23 cellular contexts compared by ENCODE assay signal in the genomic region with DNA sequence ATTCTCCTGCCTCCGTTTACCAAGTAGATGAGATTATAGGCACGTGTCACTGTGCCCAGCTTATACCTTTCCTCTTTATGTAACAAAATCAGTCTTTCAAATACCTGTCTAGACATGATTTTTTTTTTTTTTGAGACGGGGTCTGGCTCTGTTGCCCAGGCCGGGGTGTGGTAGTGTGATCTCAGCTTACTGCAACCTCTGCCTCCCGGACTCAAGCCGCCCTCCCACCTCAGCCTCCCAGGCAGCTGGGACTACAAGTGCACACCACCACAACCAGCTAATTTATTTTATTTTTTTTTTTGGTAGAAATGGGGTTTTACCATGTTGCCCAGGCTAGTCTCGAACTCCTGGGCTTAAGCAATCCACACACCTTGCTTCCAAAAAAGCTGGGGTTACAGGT.
"Had no signal": no experiment of that assay in that cellular context is flagged by ENCODE, and none has a peak within 500 bp of the region (broad histone marks: within the 10 kb centered on the region; RNA-seq: fewer than 3 reads in every experiment).

No MANE protein-coding gene starts in this region.

- DNase-seq: activated CD4-positive, alpha-beta T cell treated with anti-CD3 and anti-CD28 coated beads, Interleukin-2, amount 10 ng/mL, durations not matched to agents 24 days and 14 days; activated CD4-positive, alpha-beta T cell treated with anti-CD3 and anti-CD28 coated beads, Interleukin-2, amount 50 U/mL, for 48 hours; activated CD4-positive, CD25-positive, alpha-beta regulatory T cell treated with anti-CD3 and anti-CD28 coated beads, Interleukin-2, amount 50 U/mL, for 72 hours; activated CD8-positive, alpha-beta memory T cell treated with anti-CD3 and anti-CD28 coated beads, Interleukin-2, amount 10 ng/mL, durations not matched to agents 7 days and 5 days; activated gamma-delta T cell; activated naive CD4-positive, alpha-beta T cell treated with anti-CD3 and anti-CD28 coated beads for 36 hours; activated T-cell treated with anti-CD3 and anti-CD28 coated beads, Interleukin-2, amount 50 U/mL, for 4 hours; amygdala; Kasumi-1; KBM-7; NCI-H1048; NCI-H1417; NCI-H1930; NCI-H2171; NCI-H226; NCI-H526 treated with DMSO at 0.1 percent for 48 hours; NCI-H82; SHP77; SW 1271 had no signal

- H3K36me3 ChIP-seq: SJSA1 had no signal

- H3K27ac ChIP-seq: brain microvascular endothelial cell, Peyer's patch, SJSA1 had no signal

- H3K27me3 ChIP-seq: brain microvascular endothelial cell, Peyer's patch, SJSA1 had no signal

- ATAC-seq: activated CD8-positive, alpha-beta memory T cell treated with anti-CD3 and anti-CD28 coated beads, Interleukin-2, amount 10 ng/mL, durations not matched to agents 7 days and 5 days; activated T-cell treated with anti-CD3 and anti-CD28 coated beads, Interleukin-2, amount 50 U/mL, for 4 hours; WTC11 had no signal

- H3K9me3 ChIP-seq: Peyer's patch, SJSA1 had no signal

- H3K4me1 ChIP-seq: Peyer's patch, SJSA1 had no signal

- H3K4me3 ChIP-seq: Peyer's patch, SJSA1 had no signal
